8 cellular contexts compared by ENCODE assay signal in the genomic region with DNA sequence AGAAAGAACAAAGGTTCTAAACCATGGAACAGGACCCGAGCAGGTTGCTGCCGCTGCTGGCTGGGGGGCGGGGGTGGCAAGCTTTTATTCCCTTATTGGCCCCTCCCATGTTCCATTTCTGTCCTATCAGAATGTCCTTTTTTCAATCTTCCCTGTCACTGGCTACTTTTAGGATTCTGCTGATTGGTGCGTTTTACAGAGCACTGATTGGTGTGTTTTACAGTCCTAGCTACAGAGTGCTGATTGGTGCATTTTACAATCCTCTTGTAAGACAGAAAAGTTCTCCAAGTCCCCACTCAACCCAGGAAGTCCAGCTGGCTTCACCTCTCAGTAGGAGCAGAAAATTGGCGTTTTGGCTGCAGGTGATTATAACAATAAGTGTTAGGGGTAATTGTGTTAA.
DNase-seq lines count a peak whose midpoint lies in the region; ATAC-seq, FAIRE-seq and TF ChIP-seq lines count a peak whose summit lies in the region.
"Not testable (repeated sequence)": the region's sequence is repeated elsewhere in the genome, so short reads cannot be mapped to it uniquely, and the experiment has no call there.

No MANE protein-coding gene starts in this region.

- not testable (repeated sequence) for H3K9me1 ChIP-seq in K562 (ENCODE audit: control insufficient read depth, insufficient read depth, low read length)

- not testable (repeated sequence) for H3K9ac ChIP-seq in H9 (ENCODE audit: extremely low read depth, insufficient read length, low read length); K562 (ENCODE audit: insufficient read depth in 1 of 2, low read depth in 2 of 2, low read length in 2 of 2); HepG2 (ENCODE audit: insufficient read depth, low read depth, low read length)

- H3K56ac ChIP-seq in H9 (ENCODE audit: insufficient read length, low read depth, low read length): not testable (repeated sequence)

- H4K20me1 ChIP-seq in H9 (ENCODE audit: control insufficient read depth, insufficient read depth, insufficient read length); K562 (replicated peaks; ENCODE audit: control insufficient read depth, insufficient read depth, low read length); HepG2 (ENCODE audit: insufficient read depth, low read length): not testable (repeated sequence)

- not testable (repeated sequence) for H3K27ac Mint-ChIP-seq in H9; activated CD8-positive, alpha-beta memory T cell treated with anti-CD3 and anti-CD28 coated beads, Interleukin-2, amount 10 ng/mL, durations not matched to agents 7 days and 5 days; osteocyte (ENCODE audit: unreplicated experiment)

- not testable (repeated sequence) for H4K91ac ChIP-seq in H9 (ENCODE audit: insufficient read length, low read depth, low read length)

- H3K27me3 ChIP-seq in H9 (ENCODE audit: insufficient read depth, low read length); K562 (ENCODE audit: control insufficient read depth in 2 of 2, insufficient read depth in 2 of 2, low read length in 2 of 2); esophagus muscularis mucosa; HepG2 (ENCODE audit: control insufficient read depth in 1 of 2, insufficient read depth in 2 of 2, low read length in 2 of 2); testis: not testable (repeated sequence)

- 80% methylated on average over 1 of the region's 5 CpGs for WGBS in H9 (ENCODE audit: extremely low coverage, insufficient read length, low lambda C conversion rate)
- WGBS in K562 (ENCODE audit: insufficient coverage, low coverage, missing lambda C conversion rate): 0% methylated on average over 5 of the region's 5 CpGs
- WGBS in esophagus muscularis mucosa: 76% methylated on average over 5 of the region's 5 CpGs
- WGBS in HepG2 (ENCODE audit: low lambda C conversion rate): 10% methylated on average over 5 of the region's 5 CpGs
- 55 to 68% methylated on average over 5 of the region's 5 CpGs for WGBS in testis, 2 donors

- H3K4me1 Mint-ChIP-seq in H9; osteocyte (ENCODE audit: unreplicated experiment): not testable (repeated sequence)
- peaks cover 15% of the 10 kb centered on the region for H3K4me1 Mint-ChIP-seq in activated CD8-positive, alpha-beta memory T cell treated with anti-CD3 and anti-CD28 coated beads, Interleukin-2, amount 10 ng/mL, durations not matched to agents 7 days and 5 days

- not testable (repeated sequence) for H3K27me3 Mint-ChIP-seq in H9 (ENCODE audit: low read depth)
- peaks cover 11% of the 10 kb centered on the region for H3K27me3 Mint-ChIP-seq in activated CD8-positive, alpha-beta memory T cell treated with anti-CD3 and anti-CD28 coated beads, Interleukin-2, amount 10 ng/mL, durations not matched to agents 7 days and 5 days
- peaks cover 31% of the 10 kb centered on the region for H3K27me3 Mint-ChIP-seq in osteocyte (ENCODE audit: unreplicated experiment)

- H3K9me3 ChIP-seq in H9 (ENCODE audit: control insufficient read depth, low read depth, low read length); K562 (replicated peaks; ENCODE audit: control insufficient read depth, insufficient read depth, low read depth, low read length); esophagus muscularis mucosa; HepG2 (ENCODE audit: low read length); testis: not testable (repeated sequence)

- intact Hi-C loops in K562 (cut with micrococcal nuclease); esophagus muscularis mucosa (cut with DNase I); HepG2 (cut with micrococcal nuclease; ENCODE audit: unreplicated experiment); testis (cut with DNase I; ENCODE audit: low total_unique reads): not testable (repeated sequence)

- POLR2A ChIA-PET in K562 (lab: Yijun Ruan, JAX); HepG2 (lab: Yijun Ruan, JAX): not testable (repeated sequence)

- H4K8ac ChIP-seq in H9 (replicated peaks; ENCODE audit: insufficient read length, low read depth, low read length): not testable (repeated sequence)

- H4K5ac ChIP-seq in H9 (ENCODE audit: insufficient read length, low read depth, low read length): not testable (repeated sequence)

- not testable (repeated sequence) for H2BK120ac ChIP-seq in H9 (ENCODE audit: low read depth, low read length, poor library complexity, severe bottlenecking)

- H3T11ph ChIP-seq in H9 (ENCODE audit: low read length): not testable (repeated sequence)

- not testable (repeated sequence) for ATAC-seq in activated CD8-positive, alpha-beta memory T cell treated with anti-CD3 and anti-CD28 coated beads, Interleukin-2, amount 10 ng/mL, durations not matched to agents 7 days and 5 days; K562; HepG2

- TF ChIP-seq EP300 in K562 (IDR thresholded peaks at IDR 0.05; ENCODE audit: low read length); esophagus muscularis mucosa (IDR thresholded peaks at IDR 0.05); HepG2 (IDR thresholded peaks at IDR 0.05; ENCODE audit: low read depth in 2 of 2, low read length in 2 of 2); HepG2 (CRISPR knock-in tag; IDR thresholded peaks at IDR 0.05; ENCODE audit: borderline replicate concordance): not testable (repeated sequence)

- H3K4me1 ChIP-seq in H9 (ENCODE audit: insufficient read depth, low read length); K562 (replicated peaks in 1 of 2; ENCODE audit: control insufficient read depth in 2 of 2, insufficient read depth in 2 of 2, low read length in 2 of 2); esophagus muscularis mucosa; HepG2 (ENCODE audit: insufficient read depth, low read length); testis: not testable (repeated sequence)

- H2BK12ac ChIP-seq in H9 (ENCODE audit: insufficient read length, low read depth, low read length): not testable (repeated sequence)

- TF ChIP-seq RAD21 in K562 (CRISPR knock-in tag; conservative IDR thresholded peaks at IDR 0.05 in 1 of 2, IDR thresholded peaks at IDR 0.05 in 1 of 2); HepG2 (CRISPR knock-in tag; IDR thresholded peaks at IDR 0.05): not testable (repeated sequence)

- H2BK20ac ChIP-seq in H9 (ENCODE audit: low read depth, low read length, poor library complexity, severe bottlenecking): not testable (repeated sequence)

- H3K36me3 Mint-ChIP-seq in H9 (ENCODE audit: insufficient read depth in 1 of 3, low read depth in 3 of 3); activated CD8-positive, alpha-beta memory T cell treated with anti-CD3 and anti-CD28 coated beads, Interleukin-2, amount 10 ng/mL, durations not matched to agents 7 days and 5 days; osteocyte (ENCODE audit: unreplicated experiment): not testable (repeated sequence)

- not testable (repeated sequence) for H3K79me2 ChIP-seq in H9 (ENCODE audit: insufficient read depth, low read length); K562 (ENCODE audit: control insufficient read depth, insufficient read depth, low read length); HepG2 (ENCODE audit: insufficient read depth, low read length)

- not testable (repeated sequence) for H3K79me1 ChIP-seq in H9 (ENCODE audit: insufficient read depth, low read depth, low read length, poor library complexity, severe bottlenecking)

- not testable (repeated sequence) for FAIRE-seq in K562 (lab: Jason Lieb, UNC); HepG2 (lab: Jason Lieb, UNC)

- H3K23ac ChIP-seq in H9 (ENCODE audit: insufficient read length, low read depth, low read length): not testable (repeated sequence)

- not testable (repeated sequence) for H3K23me2 ChIP-seq in H9 (ENCODE audit: insufficient read length, low read depth, low read length, poor library complexity, severe bottlenecking)

- H2BK15ac ChIP-seq in H9 (ENCODE audit: low read depth, low read length): not testable (repeated sequence)

- H3K36me3 ChIP-seq in K562 (ENCODE audit: control insufficient read depth, insufficient read depth, low read length); esophagus muscularis mucosa; HepG2 (replicated peaks in 1 of 2; ENCODE audit: control insufficient read depth in 1 of 2, insufficient read depth in 2 of 2, low read length in 2 of 2); testis (ENCODE audit: low read depth, missing control alignments): not testable (repeated sequence)

- not testable (repeated sequence) for H2AFZ ChIP-seq in H9 (ENCODE audit: low read length); K562 (ENCODE audit: low read depth, low read length); HepG2 (ENCODE audit: low read length)

- H3K14ac ChIP-seq in H9 (ENCODE audit: insufficient read depth, low read length): not testable (repeated sequence)

- TF ChIP-seq POLR2A in K562 (conservative IDR thresholded peaks at IDR 0.05); esophagus muscularis mucosa (IDR thresholded peaks at IDR 0.05; ENCODE audit: low read depth); HepG2 (IDR thresholded peaks at IDR 0.05; ENCODE audit: insufficient read depth in 1 of 2, low read depth in 2 of 2, low read length in 2 of 2); testis (IDR thresholded peaks at IDR 0.05): not testable (repeated sequence)

- H3K27ac ChIP-seq in H9 (ENCODE audit: insufficient read length, low read depth, low read length); K562 (ENCODE audit: extremely low read depth, low read depth, low read length); esophagus muscularis mucosa (replicated peaks in 1 of 4); HepG2 (ENCODE audit: extremely low read length, insufficient read depth, low read length); testis: not testable (repeated sequence)

- not testable (repeated sequence) for H3K4ac ChIP-seq in H9 (ENCODE audit: low read depth, low read length)

- H2BK5ac ChIP-seq in H9 (ENCODE audit: insufficient read length, low read length): not testable (repeated sequence)

- H3K4me3 Mint-ChIP-seq in H9; activated CD8-positive, alpha-beta memory T cell treated with anti-CD3 and anti-CD28 coated beads, Interleukin-2, amount 10 ng/mL, durations not matched to agents 7 days and 5 days; osteocyte (ENCODE audit: unreplicated experiment): not testable (repeated sequence)

- not testable (repeated sequence) for H2AK5ac ChIP-seq in H9 (ENCODE audit: insufficient read length, low read length)

- TF ChIP-seq CTCF in H9 (conservative IDR thresholded peaks at IDR 0.05); K562 (IDR thresholded peaks at IDR 0.05 in 2 of 3, conservative IDR thresholded peaks at IDR 0.05 in 1 of 3; ENCODE audit: insufficient read depth in 2 of 3, low read depth in 1 of 3, low read length in 3 of 3); esophagus muscularis mucosa (IDR thresholded peaks at IDR 0.05); HepG2 (CRISPR knock-in tag; IDR thresholded peaks at IDR 0.05); osteocyte (IDR thresholded peaks at IDR 0.05); testis (IDR thresholded peaks at IDR 0.05): not testable (repeated sequence)

- not testable (repeated sequence) for BruUV-seq in K562 (replicated peaks; lab: Mats Ljungman, UMichigan); HepG2 (replicated peaks; lab: Mats Ljungman, UMichigan)

- H3K9me3 Mint-ChIP-seq in H9: peaks cover 7 to 10% of the 10 kb centered on the region in 2 experiments
- not testable (repeated sequence) for H3K9me3 Mint-ChIP-seq in activated CD8-positive, alpha-beta memory T cell treated with anti-CD3 and anti-CD28 coated beads, Interleukin-2, amount 10 ng/mL, durations not matched to agents 7 days and 5 days (ENCODE audit: low read depth); osteocyte (ENCODE audit: unreplicated experiment)

- not testable (repeated sequence) for H3K4me2 ChIP-seq in H9 (ENCODE audit: insufficient read depth, insufficient read length, low read length); K562 (ENCODE audit: insufficient read depth, low read length); HepG2 (ENCODE audit: low read depth, low read length)

- not testable (repeated sequence) for H3K4me3 ChIP-seq in K562; esophagus muscularis mucosa; HepG2 (replicated peaks in 1 of 3; ENCODE audit: insufficient read depth in 1 of 3, low read depth in 2 of 3, low read length in 3 of 3); testis

- DNase-seq in H9: peak; percentile 7
- DNase-seq in NCI-H69 (lab: John Stamatoyannopoulos, UW): peak; percentile 46
- peak; percentile 15 for DNase-seq in activated CD8-positive, alpha-beta memory T cell treated with anti-CD3 and anti-CD28 coated beads, Interleukin-2, amount 10 ng/mL, durations not matched to agents 7 days and 5 days
- DNase-seq in K562 (ENCODE audit: extremely low read depth in 1 of 4, low spot score in 3 of 4); HepG2 (ENCODE audit: low spot score): not testable (repeated sequence)
- DNase-seq in esophagus muscularis mucosa (ENCODE audit: extremely low spot score): peak; percentile 82
- DNase-seq in osteocyte (ENCODE audit: extremely low spot score, unreplicated experiment): peak; percentile 30
- peak; percentile 29 for DNase-seq in testis

- not testable (repeated sequence) for H3K18ac ChIP-seq in H9 (ENCODE audit: insufficient read length, low read depth, low read length)

- in situ Hi-C loops in K562 (cut with MboI); HepG2 (cut with HindIII; ENCODE audit: extremely low pct_ligation_motif_present, low pct_unique_long_range_greater_than_20kb): not testable (repeated sequence)

- CTCF ChIA-PET in activated CD8-positive, alpha-beta memory T cell treated with anti-CD3 and anti-CD28 coated beads, Interleukin-2, amount 10 ng/mL, durations not matched to agents 7 days and 5 days (lab: Charles Lee); K562 (lab: Yijun Ruan, JAX; ENCODE audit: low intra/inter-chr PET ratio); HepG2 (lab: Yijun Ruan, JAX; ENCODE audit: low intra/inter-chr PET ratio, low total read pairs): not testable (repeated sequence)
